12 cellular contexts compared by ENCODE assay signal in genomic region chr11:130609121-130610035, GRCh38.
A peak's percentile ranks its signal among the peaks of the same experiment; 100 is the strongest.
DNase-seq lines count a peak whose midpoint lies in the region; ATAC-seq and TF ChIP-seq lines count a peak whose summit lies in the region.
"Had no signal": no experiment of that assay in that cellular context is flagged by ENCODE, and none has a peak within 500 bp of the region (broad histone marks: within the 10 kb centered on the region; RNA-seq: fewer than 3 reads in every experiment).

No MANE protein-coding gene starts in this region.

- POLR2A ChIA-PET in WTC11 (lab: Charles Lee), result no interaction called here

- H3K9me3 Mint-ChIP-seq in WTC11 (no peaks in the 10 kb centered on the region), mesothelial cell of epicardium (no peaks in the 10 kb centered on the region)
- H3K9me3 Mint-ChIP-seq: immature natural killer cell had no signal

- H3K27me3 Mint-ChIP-seq in WTC11 (ENCODE audit: low read depth) (no peaks in the 10 kb centered on the region; the same call in 1 of the 2 replicates), mesothelial cell of epicardium (ENCODE audit: low read depth) (peaks cover 33% of the 10 kb centered on the region)

- TF ChIP-seq CTCF in WTC11 (IDR thresholded peaks at IDR 0.05) (no peak), mesothelial cell of epicardium (IDR thresholded peaks at IDR 0.05; ENCODE audit: unreplicated experiment) (no peak)

- no peak overlapping the region for H3K4me3 Mint-ChIP-seq in WTC11
- no peak overlapping the region for H3K4me3 Mint-ChIP-seq in mesothelial cell of epicardium
- H3K4me3 Mint-ChIP-seq: immature natural killer cell had no signal

- ATAC-seq in WTC11, result peak; percentile 94
- ATAC-seq in Right ventricle myocardium superior (ENCODE audit: poor library complexity), result peak; percentile 83
- ATAC-seq in GM18498 (IDR thresholded peaks at IDR 0.05; ENCODE audit: unreplicated experiment), result no peak

- CTCF ChIA-PET in WTC11 (lab: Charles Lee), result interaction anchor here (1.1 to 1.4 kb wide), 2 partner anchors 178 to 253 kb away, joined by 3 to 4 read pairs; no protein-coding TSS in a partner anchor

- H3K4me1 Mint-ChIP-seq in WTC11 (peaks cover 10% of the 10 kb centered on the region), mesothelial cell of epicardium (peaks cover 17% of the 10 kb centered on the region)
- H3K4me1 Mint-ChIP-seq: immature natural killer cell had no signal

- intact Hi-C loops in Right ventricle myocardium superior (cut with DNase I), result no loop called here
- intact Hi-C loops in posterior vena cava (cut with DNase I), result loop anchor here in 1 of 2 donors (10.0 kb wide), 1 partner anchor 155 kb away; no protein-coding TSS in a partner anchor

- peak; percentile 82 for DNase-seq in AG20443 (ENCODE audit: low spot score)
- DNase-seq in WTC11 (ENCODE audit: low spot score), result peak; percentile 32
- peak; percentile 93 for DNase-seq in Right ventricle myocardium superior
- peak; percentile 94 for DNase-seq in posterior vena cava (ENCODE audit: low spot score)
- DNase-seq in mesothelial cell of epicardium (ENCODE audit: low spot score in 2 of 2, unreplicated experiment in 2 of 2), result no peak
- DNase-seq in NCI-H1048 (lab: John Stamatoyannopoulos, UW), result no peak
- DNase-seq in activated CD4-positive, alpha-beta T cell treated with anti-CD3 and anti-CD28 coated beads for 48 hours, result no peak
- DNase-seq: activated CD8-positive, alpha-beta memory T cell treated with anti-CD3 and anti-CD28 coated beads, Interleukin-2, amount 50 U/mL, for 48 hours; dermis blood vessel endothelial cell; immature natural killer cell; NCI-H345 had no signal

- H3K27ac Mint-ChIP-seq in WTC11 (no peak overlapping the region), mesothelial cell of epicardium (no peak overlapping the region)
- H3K27ac Mint-ChIP-seq: immature natural killer cell had no signal

- H3K36me3 Mint-ChIP-seq in WTC11, result no peaks in the 10 kb centered on the region
- no peaks in the 10 kb centered on the region for H3K36me3 Mint-ChIP-seq in mesothelial cell of epicardium
- H3K36me3 Mint-ChIP-seq: immature natural killer cell had no signal

TF ChIP-seq in WTC11, 78 proteins besides CTCF, POLR2A, EP300 and RAD21:
- TF ChIP-seq ATF1 (CRISPR knock-in tag; IDR thresholded peaks at IDR 0.05), result no peak
- TF ChIP-seq, protein P1, sequence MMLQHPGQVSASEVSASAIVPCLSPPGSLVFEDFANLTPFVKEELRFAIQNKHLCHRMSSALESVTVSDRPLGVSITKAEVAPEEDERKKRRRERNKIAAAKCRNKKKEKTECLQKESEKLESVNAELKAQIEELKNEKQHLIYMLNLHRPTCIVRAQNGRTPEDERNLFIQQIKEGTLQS (CRISPR knock-in tag; conservative IDR thresholded peaks at IDR 0.05), result no peak
- TF ChIP-seq, protein P2, sequence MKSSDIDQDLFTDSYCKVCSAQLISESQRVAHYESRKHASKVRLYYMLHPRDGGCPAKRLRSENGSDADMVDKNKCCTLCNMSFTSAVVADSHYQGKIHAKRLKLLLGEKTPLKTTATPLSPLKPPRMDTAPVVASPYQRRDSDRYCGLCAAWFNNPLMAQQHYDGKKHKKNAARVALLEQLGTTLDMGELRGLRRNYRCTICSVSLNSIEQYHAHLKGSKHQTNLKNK (CRISPR knock-in tag; IDR thresholded peaks at IDR 0.05), result no peak
- TF ChIP-seq, protein P3, sequence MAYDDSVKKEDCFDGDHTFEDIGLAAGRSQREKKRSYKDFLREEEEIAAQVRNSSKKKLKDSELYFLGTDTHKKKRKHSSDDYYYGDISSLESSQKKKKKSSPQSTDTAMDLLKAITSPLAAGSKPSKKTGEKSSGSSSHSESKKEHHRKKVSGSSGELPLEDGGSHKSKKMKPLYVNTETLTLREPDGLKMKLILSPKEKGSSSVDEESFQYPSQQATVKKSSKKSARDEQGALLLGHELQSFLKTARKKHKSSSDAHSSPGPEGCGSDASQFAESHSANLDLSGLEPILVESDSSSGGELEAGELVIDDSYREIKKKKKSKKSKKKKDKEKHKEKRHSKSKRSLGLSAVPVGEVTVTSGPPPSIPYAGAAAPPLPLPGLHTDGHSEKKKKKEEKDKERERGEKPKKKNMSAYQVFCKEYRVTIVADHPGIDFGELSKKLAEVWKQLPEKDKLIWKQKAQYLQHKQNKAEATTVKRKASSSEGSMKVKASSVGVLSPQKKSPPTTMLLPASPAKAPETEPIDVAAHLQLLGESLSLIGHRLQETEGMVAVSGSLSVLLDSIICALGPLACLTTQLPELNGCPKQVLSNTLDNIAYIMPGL (CRISPR knock-in tag; IDR thresholded peaks at IDR 0.05), result no peak
- TF ChIP-seq ZNF138 (CRISPR knock-in tag; conservative IDR thresholded peaks at IDR 0.05), result no peak
- no peak for TF ChIP-seq RORB (CRISPR knock-in tag; IDR thresholded peaks at IDR 0.05)
- no peak for TF ChIP-seq ZNF281 (CRISPR knock-in tag; IDR thresholded peaks at IDR 0.05)
- no peak for TF ChIP-seq ESRRA (CRISPR knock-in tag; IDR thresholded peaks at IDR 0.05; ENCODE audit: borderline replicate concordance)
- TF ChIP-seq, protein P4, sequence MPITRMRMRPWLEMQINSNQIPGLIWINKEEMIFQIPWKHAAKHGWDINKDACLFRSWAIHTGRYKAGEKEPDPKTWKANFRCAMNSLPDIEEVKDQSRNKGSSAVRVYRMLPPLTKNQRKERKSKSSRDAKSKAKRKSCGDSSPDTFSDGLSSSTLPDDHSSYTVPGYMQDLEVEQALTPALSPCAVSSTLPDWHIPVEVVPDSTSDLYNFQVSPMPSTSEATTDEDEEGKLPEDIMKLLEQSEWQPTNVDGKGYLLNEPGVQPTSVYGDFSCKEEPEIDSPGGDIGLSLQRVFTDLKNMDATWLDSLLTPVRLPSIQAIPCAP (CRISPR knock-in tag; IDR thresholded peaks at IDR 0.05), result no peak
- TF ChIP-seq ELF4 (CRISPR knock-in tag; IDR thresholded peaks at IDR 0.05; ENCODE audit: low read depth), result no peak
- TF ChIP-seq ERG (CRISPR knock-in tag; IDR thresholded peaks at IDR 0.05), result no peak
- TF ChIP-seq PRDM15 (CRISPR knock-in tag; IDR thresholded peaks at IDR 0.05), result no peak
- no peak for TF ChIP-seq SOX15 (CRISPR knock-in tag; IDR thresholded peaks at IDR 0.05)
- no peak for TF ChIP-seq TP53 (CRISPR knock-in tag; IDR thresholded peaks at IDR 0.05)
- no peak for TF ChIP-seq NFE2L1 (CRISPR knock-in tag; IDR thresholded peaks at IDR 0.05)
- TF ChIP-seq PRRX2 (CRISPR knock-in tag; IDR thresholded peaks at IDR 0.05), result no peak
TF ChIP-seq in WTC11: peak in this region for 0.

Comparison
In these comparisons a context has a peak if more than half of its experiments do, and no peak if none do; other contexts are left out.
1. DNase-seq: peak in AG20443 (single experiment), WTC11 (single experiment), Right ventricle myocardium superior (single experiment) and posterior vena cava (single experiment); none in mesothelial cell of epicardium (0 of 2), NCI-H1048 (single experiment) and activated CD4-positive, alpha-beta T cell treated with anti-CD3 and anti-CD28 coated beads for 48 hours (single experiment).